ENCODE assay signal across 1 cellular context in genomic region chr10:100912013-100912608, GRCh38.
TF ChIP-seq lines count a peak whose summit lies in the region.

No MANE protein-coding gene starts in this region.

TF ChIP-seq in K562, 482 proteins besides CTCF, POLR2A, EP300 and RAD21 (continued from another document and continues in another):
- TF ChIP-seq ARID4B (CRISPR knock-in tag; IDR thresholded peaks at IDR 0.05), result no peak
- TF ChIP-seq ZZZ3 (IDR thresholded peaks at IDR 0.05), result no peak
- TF ChIP-seq HMG20B (CRISPR knock-in tag; IDR thresholded peaks at IDR 0.05), result no peak
- TF ChIP-seq CTBP1 (IDR thresholded peaks at IDR 0.05; ENCODE audit: borderline replicate concordance), result no peak
- no peak for TF ChIP-seq ZBTB26 (CRISPR knock-in tag; IDR thresholded peaks at IDR 0.05)
- TF ChIP-seq SETDB1 (IDR thresholded peaks at IDR 0.05; ENCODE audit: low read length), result no peak
- no peak for TF ChIP-seq ZNF282 (CRISPR knock-in tag; IDR thresholded peaks at IDR 0.05)
- no peak for TF ChIP-seq E2F8 (IDR thresholded peaks at IDR 0.05; ENCODE audit: low read depth, partially characterized antibody)
- no peak for TF ChIP-seq PHTF2 (CRISPR knock-in tag; IDR thresholded peaks at IDR 0.05)
- TF ChIP-seq TCF3 (CRISPR knock-in tag; IDR thresholded peaks at IDR 0.05), result peak; percentile 49
- no peak for TF ChIP-seq KDM4B (IDR thresholded peaks at IDR 0.05; ENCODE audit: borderline replicate concordance in 2 of 2, low read depth in 1 of 2)
- TF ChIP-seq C11orf30 (IDR thresholded peaks at IDR 0.05; ENCODE audit: low read depth), result no peak
- no peak for TF ChIP-seq ZBTB2 (IDR thresholded peaks at IDR 0.05)
- TF ChIP-seq STAG1 (CRISPR knock-in tag; IDR thresholded peaks at IDR 0.05; ENCODE audit: borderline replicate concordance), result no peak
- no peak for TF ChIP-seq FUS (optimal IDR thresholded peaks at IDR 0.05; ENCODE audit: low read depth, low read length)
- TF ChIP-seq PTRF (tag; IDR thresholded peaks at IDR 0.05), result no peak
- no peak for TF ChIP-seq ZNF518B (CRISPR knock-in tag; IDR thresholded peaks at IDR 0.05)
- no peak for TF ChIP-seq E2F1 (CRISPR knock-in tag; IDR thresholded peaks at IDR 0.05)
- TF ChIP-seq HSF4 (CRISPR knock-in tag; IDR thresholded peaks at IDR 0.05; ENCODE audit: borderline replicate concordance), result no peak
- TF ChIP-seq HLTF (IDR thresholded peaks at IDR 0.05), result no peak
- TF ChIP-seq HDAC2 (IDR thresholded peaks at IDR 0.05), result peak; percentile 90
- no peak for TF ChIP-seq NR1H2 (CRISPR knock-in tag; IDR thresholded peaks at IDR 0.05)
- TF ChIP-seq ETV5 (CRISPR knock-in tag; IDR thresholded peaks at IDR 0.05; ENCODE audit: low read depth), result no peak
- TF ChIP-seq MAFG (tag; conservative IDR thresholded peaks at IDR 0.05), result no peak
- TF ChIP-seq SMARCA5 (IDR thresholded peaks at IDR 0.05), result peak; percentile 57; the same call in 1 of the 2 replicates
- 0 out of 2 replicates have a peak, but pooled peaks have one; percentile 12 for TF ChIP-seq PML (IDR thresholded peaks at IDR 0.05; ENCODE audit: low read length)
- no peak for TF ChIP-seq SRSF7 (optimal IDR thresholded peaks at IDR 0.05; ENCODE audit: low read depth, low read length)
- TF ChIP-seq SAP30 (IDR thresholded peaks at IDR 0.05; ENCODE audit: borderline replicate concordance, insufficient read depth, low read depth, low read length, poor library complexity, severe bottlenecking), result no peak
- no peak for TF ChIP-seq TFE3 (CRISPR knock-in tag; IDR thresholded peaks at IDR 0.05)
- TF ChIP-seq ZFP30 (CRISPR knock-in tag; IDR thresholded peaks at IDR 0.05; ENCODE audit: borderline replicate concordance), result no peak
- no peak for TF ChIP-seq PCBP2 (IDR thresholded peaks at IDR 0.05; ENCODE audit: low read depth, low read length, poor library complexity, severe bottlenecking)
- no peak for TF ChIP-seq CBX8 (IDR thresholded peaks at IDR 0.05; ENCODE audit: borderline replicate concordance, extremely low read depth, low read depth, low read length, poor library complexity, severe bottlenecking)
- no peak for TF ChIP-seq NR2C2 (CRISPR knock-in tag; IDR thresholded peaks at IDR 0.05)
- TF ChIP-seq NR2C2 (tag; IDR thresholded peaks at IDR 0.05), result no peak
- no peak for TF ChIP-seq ZNF511 (CRISPR knock-in tag; IDR thresholded peaks at IDR 0.05)
- no peak for TF ChIP-seq ELF1 (tag; IDR thresholded peaks at IDR 0.05)
- TF ChIP-seq BCL6 (CRISPR knock-in tag; IDR thresholded peaks at IDR 0.05), result no peak
- TF ChIP-seq SP2 (IDR thresholded peaks at IDR 0.05; ENCODE audit: extremely low read depth, low read depth, low read length, poor library complexity, severe bottlenecking), result no peak
- no peak for TF ChIP-seq ZNF512 (tag; IDR thresholded peaks at IDR 0.05)
- TF ChIP-seq BRF2 (IDR thresholded peaks at IDR 0.05; ENCODE audit: borderline replicate concordance, insufficient read depth, insufficient read length), result no peak
- no peak for TF ChIP-seq NCOA6 (IDR thresholded peaks at IDR 0.05)
- 0 out of 2 replicates have a peak, but pooled peaks have one; percentile 12 for TF ChIP-seq BACH1 (tag; IDR thresholded peaks at IDR 0.05)
- TF ChIP-seq MTA2 (IDR thresholded peaks at IDR 0.05; ENCODE audit: low read depth), result 0 out of 2 replicates have a peak, but pooled peaks have one; percentile 22
- no peak for TF ChIP-seq ZNF217 (CRISPR knock-in tag; IDR thresholded peaks at IDR 0.05)
